8 cellular contexts compared by ENCODE assay signal in the genomic region with DNA sequence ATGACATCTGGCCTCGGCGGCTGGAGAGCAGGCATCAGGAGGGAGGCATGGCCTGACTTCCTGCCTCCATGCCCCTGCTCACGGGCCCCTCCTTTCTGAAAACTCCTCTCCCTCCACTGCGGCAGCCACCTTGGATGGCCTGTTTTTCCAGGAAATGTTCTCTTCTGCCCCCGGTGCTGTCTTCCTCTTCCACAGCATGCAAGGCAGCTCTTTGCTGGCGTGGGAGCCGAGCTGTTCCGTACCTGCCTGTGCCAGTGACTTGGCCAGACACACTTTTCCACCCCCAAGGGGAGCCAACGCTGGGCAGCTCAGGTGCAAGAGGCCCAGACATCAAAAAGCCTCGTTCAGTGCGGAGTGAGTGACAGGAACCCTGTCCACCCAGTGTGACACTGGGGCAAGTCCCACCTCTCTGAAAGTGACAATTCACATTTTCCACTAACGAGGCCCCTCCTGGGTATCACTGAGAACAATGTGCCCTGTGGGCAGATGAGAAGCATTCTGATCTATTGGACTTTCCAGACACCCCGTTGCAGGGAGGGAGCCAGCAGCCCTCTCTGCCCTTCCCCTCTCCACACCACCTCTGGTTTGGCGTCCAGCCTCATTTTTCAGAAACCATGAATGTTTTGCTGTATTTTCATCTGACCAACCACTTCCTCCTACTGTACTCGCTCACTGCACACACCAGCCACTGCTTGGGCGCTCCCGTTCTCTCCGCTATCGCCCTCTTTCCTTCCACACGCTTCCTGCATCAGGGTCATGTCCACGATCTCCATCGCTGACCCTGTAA. TPM values are rescaled to one million over a fixed set of nuclear protein-coding genes. Genes with fewer than 3 reads are reported as not detected.
DNase-seq lines count a peak whose midpoint lies in the region; ATAC-seq lines count a peak whose summit lies in the region.

No MANE protein-coding gene starts in this region.

- H3K27me3 Mint-ChIP-seq in T-helper 1 cell treated with Interleukin-12 subunit alpha and Interleukin-12 subunit beta and Interleukin-4 antibody, amounts not matched to agents 30 μg/mL and 1 μg/mL, for 36 hours (ENCODE audit: low read depth) = no peaks in the 10 kb centered on the region
- no peaks in the 10 kb centered on the region for H3K27me3 Mint-ChIP-seq in activated naive CD8-positive, alpha-beta T cell treated with anti-CD3 and anti-CD28 coated beads, Interleukin-2, amount 50 U/mL, for 24 hours

- peak overlapping the region; percentile 72 for H3K4me3 Mint-ChIP-seq in T-helper 1 cell treated with Interleukin-12 subunit alpha and Interleukin-12 subunit beta and Interleukin-4 antibody, amounts not matched to agents 30 μg/mL and 1 μg/mL, for 36 hours
- H3K4me3 Mint-ChIP-seq in activated naive CD8-positive, alpha-beta T cell treated with anti-CD3 and anti-CD28 coated beads, Interleukin-2, amount 50 U/mL, for 24 hours = peak overlapping the region; percentile 61

- ATAC-seq in GM18867 (IDR thresholded peaks at IDR 0.05; ENCODE audit: unreplicated experiment) (peak; percentile 82), HG02938 (IDR thresholded peaks at IDR 0.05; ENCODE audit: unreplicated experiment) (peak; percentile 72), HG02970 (IDR thresholded peaks at IDR 0.05; ENCODE audit: low FRiP score, unreplicated experiment) (no peak)
- ATAC-seq in activated naive CD8-positive, alpha-beta T cell treated with anti-CD3 and anti-CD28 coated beads, Interleukin-2, amount 50 U/mL, for 24 hours = peak; percentile 82

- H3K4me1 ChIP-seq in mesodermal cell (ENCODE audit: control insufficient read depth, insufficient read depth, low read length, poor library complexity, severe bottlenecking) = peaks cover 35% of the 10 kb centered on the region

- H3K36me3 Mint-ChIP-seq in T-helper 1 cell treated with Interleukin-12 subunit alpha and Interleukin-12 subunit beta and Interleukin-4 antibody, amounts not matched to agents 30 μg/mL and 1 μg/mL, for 36 hours (ENCODE audit: low read depth) = peaks cover 28% of the 10 kb centered on the region
- H3K36me3 Mint-ChIP-seq in activated naive CD8-positive, alpha-beta T cell treated with anti-CD3 and anti-CD28 coated beads, Interleukin-2, amount 50 U/mL, for 24 hours (ENCODE audit: low read depth) = peaks cover 37% of the 10 kb centered on the region

- H3K4me3 ChIP-seq in mesodermal cell (ENCODE audit: extremely low read depth, insufficient read depth, low read length, poor library complexity, severe bottlenecking) = no peak overlapping the region

- 87 to 90% methylated on average over 20 to 21 of the region's 22 CpGs for WGBS in mesodermal cell (ENCODE audit: insufficient coverage in 2 of 2), 2 experiments

- peak; percentile 82 for DNase-seq in activated naive CD8-positive, alpha-beta T cell treated with anti-CD3 and anti-CD28 coated beads, Interleukin-2, amount 50 U/mL, for 24 hours
- peak; percentile 84 for DNase-seq in stimulated activated CD8-positive, alpha-beta memory T cell treated with anti-CD3 and anti-CD28 coated beads, Interleukin-4, amount 100 ng/mL, for 48 hours
- DNase-seq in NCI-H524 treated with DMSO at 0.1 percent for 48 hours (lab: John Stamatoyannopoulos, UW) = no peak

- H3K36me3 ChIP-seq in mesodermal cell (ENCODE audit: control insufficient read depth, insufficient read depth, low read length) = no peaks in the 10 kb centered on the region

- peaks cover 71% of the 10 kb centered on the region for H3K4me1 Mint-ChIP-seq in T-helper 1 cell treated with Interleukin-12 subunit alpha and Interleukin-12 subunit beta and Interleukin-4 antibody, amounts not matched to agents 30 μg/mL and 1 μg/mL, for 36 hours (ENCODE audit: low read depth)
- peaks cover 96% of the 10 kb centered on the region for H3K4me1 Mint-ChIP-seq in activated naive CD8-positive, alpha-beta T cell treated with anti-CD3 and anti-CD28 coated beads, Interleukin-2, amount 50 U/mL, for 24 hours

- H3K27ac Mint-ChIP-seq in T-helper 1 cell treated with Interleukin-12 subunit alpha and Interleukin-12 subunit beta and Interleukin-4 antibody, amounts not matched to agents 30 μg/mL and 1 μg/mL, for 36 hours = peak overlapping the region; percentile 97
- peak overlapping the region; percentile 100 for H3K27ac Mint-ChIP-seq in activated naive CD8-positive, alpha-beta T cell treated with anti-CD3 and anti-CD28 coated beads, Interleukin-2, amount 50 U/mL, for 24 hours

- no peaks in the 10 kb centered on the region for H3K9me3 ChIP-seq in mesodermal cell (ENCODE audit: control insufficient read depth, low read length)

- peak overlapping the region; percentile 72 for H3K27ac ChIP-seq in mesodermal cell (ENCODE audit: low read depth, low read length, severe bottlenecking)

- no peaks in the 10 kb centered on the region for H3K9me3 Mint-ChIP-seq in T-helper 1 cell treated with Interleukin-12 subunit alpha and Interleukin-12 subunit beta and Interleukin-4 antibody, amounts not matched to agents 30 μg/mL and 1 μg/mL, for 36 hours
- H3K9me3 Mint-ChIP-seq in activated naive CD8-positive, alpha-beta T cell treated with anti-CD3 and anti-CD28 coated beads, Interleukin-2, amount 50 U/mL, for 24 hours = no peaks in the 10 kb centered on the region

RNA-seq across cellular contexts. Expression of gene NSMCE1, which starts 31.1 kb away (rescaled TPM):
- 24.3 TPM for polyA plus RNA-seq in mesodermal cell (2013, experiment 1 of 2)
- 23.7 TPM for polyA plus RNA-seq in mesodermal cell (2013, experiment 2 of 2)

RNA-seq across cellular contexts. Expression of gene KDM8, which starts 34.1 kb away (rescaled TPM):
- 5.5 TPM for polyA plus RNA-seq in mesodermal cell (2013, experiment 1 of 2)
- polyA plus RNA-seq in mesodermal cell (2013, experiment 2 of 2) = 3.3 TPM
